13 cellular contexts compared by ENCODE assay signal in genomic region chr3:111299070-111299672, GRCh38.
DNase-seq lines count a peak whose midpoint lies in the region; ATAC-seq, FAIRE-seq and TF ChIP-seq lines count a peak whose summit lies in the region.
"Had no signal": no experiment of that assay in that cellular context is flagged by ENCODE, and none has a peak within 500 bp of the region (broad histone marks: within the 10 kb centered on the region; RNA-seq: fewer than 3 reads in every experiment).

No MANE protein-coding gene starts in this region.

- TF ChIP-seq CTCF in D721Med (IDR thresholded peaks at IDR 0.05; ENCODE audit: insufficient read depth, missing control alignments) (peak; percentile 13), IMR-90 (conservative IDR thresholded peaks at IDR 0.05; ENCODE audit: low read depth, low read length) (0 out of 2 replicates have a peak, but pooled peaks have one; percentile 28), liver (IDR thresholded peaks at IDR 0.05; ENCODE audit: low read depth, low read length, missing input control) (no peak), sigmoid colon (IDR thresholded peaks at IDR 0.05) (no peak)

- H3K36me3 ChIP-seq in IMR-90 (ENCODE audit: control insufficient read depth, insufficient read depth, low read length): no peaks in the 10 kb centered on the region
- no peaks in the 10 kb centered on the region for H3K36me3 ChIP-seq in liver (ENCODE audit: control insufficient read depth in 4 of 4, insufficient read depth in 3 of 4, low read depth in 1 of 4, low read length in 3 of 4)
- H3K36me3 ChIP-seq in sigmoid colon: no peaks in the 10 kb centered on the region
- H3K36me3 ChIP-seq: heart right ventricle had no signal

- H2BK15ac ChIP-seq in IMR-90 (ENCODE audit: low read depth, low read length): no peak overlapping the region

- H3K27ac ChIP-seq in IMR-90 (ENCODE audit: insufficient read depth, low read length) (no peak overlapping the region), liver (ENCODE audit: low read depth in 1 of 2, low read length in 2 of 2) (no peak overlapping the region), sigmoid colon (no peak overlapping the region)
- H3K27ac ChIP-seq: heart right ventricle had no signal

- H3K36me3 Mint-ChIP-seq in stimulated activated memory B cell treated with anti-CD40 and anti-IgM and Interleukin-4, amounts not matched to agents 10 μg/mL and 1 μg/mL and 100 μg/mL, for 72 hours: no peaks in the 10 kb centered on the region
- H3K36me3 Mint-ChIP-seq: activated CD4-positive, alpha-beta memory T cell treated with anti-CD3 and anti-CD28 coated beads for 36 hours; activated naive CD8-positive, alpha-beta T cell had no signal

- H4K20me1 ChIP-seq in IMR-90 (ENCODE audit: insufficient read depth, low read length): no peaks in the 10 kb centered on the region

- H3K27me3 ChIP-seq in IMR-90 (ENCODE audit: control insufficient read depth, insufficient read depth, low read length): no peaks in the 10 kb centered on the region
- H3K27me3 ChIP-seq in liver (ENCODE audit: control insufficient read depth in 4 of 4, insufficient read depth in 4 of 4, low read length in 3 of 4): no peaks in the 10 kb centered on the region
- H3K27me3 ChIP-seq in sigmoid colon: no peaks in the 10 kb centered on the region
- H3K27me3 ChIP-seq: heart right ventricle had no signal

- no peak for TF ChIP-seq EP300 in sigmoid colon (IDR thresholded peaks at IDR 0.05)

- H3K14ac ChIP-seq in IMR-90 (replicated peaks; ENCODE audit: low read depth, low read length): no peak overlapping the region

- H3K4me1 ChIP-seq in IMR-90 (ENCODE audit: control insufficient read depth, insufficient read depth, low read length) (peaks cover 7% of the 10 kb centered on the region), liver (ENCODE audit: control insufficient read depth in 4 of 4, insufficient read depth in 4 of 4, low read length in 3 of 4) (no peaks in the 10 kb centered on the region), sigmoid colon (no peaks in the 10 kb centered on the region)
- H3K4me1 ChIP-seq: heart right ventricle had no signal

- peaks cover 31% of the 10 kb centered on the region for H3K27me3 Mint-ChIP-seq in stimulated activated memory B cell treated with anti-CD40 and anti-IgM and Interleukin-4, amounts not matched to agents 10 μg/mL and 1 μg/mL and 100 μg/mL, for 72 hours
- H3K27me3 Mint-ChIP-seq: activated CD4-positive, alpha-beta memory T cell treated with anti-CD3 and anti-CD28 coated beads for 36 hours; activated naive CD8-positive, alpha-beta T cell had no signal

- ATAC-seq in IMR-90 (ENCODE audit: low read depth) (peak; percentile 72), HG03571 (IDR thresholded peaks at IDR 0.05; ENCODE audit: unreplicated experiment) (no peak)
- ATAC-seq in stimulated activated memory B cell treated with anti-CD40 and anti-IgM and Interleukin-4, amounts not matched to agents 10 μg/mL and 1 μg/mL and 100 μg/mL, for 72 hours: no peak
- ATAC-seq: heart right ventricle had no signal

- no peak overlapping the region for H2BK5ac ChIP-seq in IMR-90 (ENCODE audit: low read depth, low read length, poor library complexity, severe bottlenecking)

- in situ Hi-C loops in IMR-90 (cut with MboI; ENCODE audit: low sequenced_read_pairs): no loop called here

- H3K9me1 ChIP-seq in IMR-90 (ENCODE audit: insufficient read depth, low read length): no peaks in the 10 kb centered on the region

- H3K9me3 ChIP-seq in IMR-90 (ENCODE audit: control insufficient read depth, insufficient read depth, low read length): no peaks in the 10 kb centered on the region
- H3K9me3 ChIP-seq in liver (ENCODE audit: control insufficient read depth in 4 of 4, low read length in 3 of 4): no peaks in the 10 kb centered on the region
- peaks cover 0 to 1% (median 0%) of the 10 kb centered on the region in 4 donors for H3K9me3 ChIP-seq in sigmoid colon
- H3K9me3 ChIP-seq: heart right ventricle had no signal

- H4K91ac ChIP-seq in IMR-90 (ENCODE audit: insufficient read depth, low read depth, low read length): no peak overlapping the region

- H3K4me3 Mint-ChIP-seq in stimulated activated memory B cell treated with anti-CD40 and anti-IgM and Interleukin-4, amounts not matched to agents 10 μg/mL and 1 μg/mL and 100 μg/mL, for 72 hours: no peak overlapping the region
- H3K4me3 Mint-ChIP-seq: activated CD4-positive, alpha-beta memory T cell treated with anti-CD3 and anti-CD28 coated beads for 36 hours; activated naive CD8-positive, alpha-beta T cell had no signal

- no peak overlapping the region for H3K4me3 ChIP-seq in IMR-90 (ENCODE audit: insufficient read depth, low read depth, low read length)
- no peak overlapping the region for H3K4me3 ChIP-seq in liver (ENCODE audit: low read depth in 1 of 3, low read length in 3 of 3)
- H3K4me3 ChIP-seq in sigmoid colon: no peak overlapping the region
- H3K4me3 ChIP-seq: heart right ventricle had no signal

- H2AK5ac ChIP-seq in IMR-90 (ENCODE audit: low read depth, low read length): no peak overlapping the region

- TF ChIP-seq RAD21 in IMR-90 (IDR thresholded peaks at IDR 0.05; ENCODE audit: low read length): peak; percentile 23; the same call in 1 of the 2 replicates
- peak; percentile 27 to 32 for TF ChIP-seq RAD21 in liver (IDR thresholded peaks at IDR 0.05)

- no peaks in the 10 kb centered on the region for H3K9me3 Mint-ChIP-seq in stimulated activated memory B cell treated with anti-CD40 and anti-IgM and Interleukin-4, amounts not matched to agents 10 μg/mL and 1 μg/mL and 100 μg/mL, for 72 hours
- H3K9me3 Mint-ChIP-seq: activated CD4-positive, alpha-beta memory T cell treated with anti-CD3 and anti-CD28 coated beads for 36 hours had no signal

- H4K8ac ChIP-seq in IMR-90 (ENCODE audit: low read depth in 2 of 2, low read length in 2 of 2): no peak overlapping the region

- H3K27ac Mint-ChIP-seq in stimulated activated memory B cell treated with anti-CD40 and anti-IgM and Interleukin-4, amounts not matched to agents 10 μg/mL and 1 μg/mL and 100 μg/mL, for 72 hours: no peak overlapping the region
- H3K27ac Mint-ChIP-seq: activated CD4-positive, alpha-beta memory T cell treated with anti-CD3 and anti-CD28 coated beads for 36 hours; activated naive CD8-positive, alpha-beta T cell had no signal

- FAIRE-seq in D721Med (lab: Jason Lieb, UNC): no peak

- H4K5ac ChIP-seq in IMR-90 (ENCODE audit: low read depth, low read length): no peak overlapping the region

- H3K4ac ChIP-seq in IMR-90 (ENCODE audit: low read depth, low read length): no peak overlapping the region; the same call in 1 of the 2 replicates

- H3K9ac ChIP-seq in IMR-90 (ENCODE audit: low read depth, low read length) (no peak overlapping the region), liver (ENCODE audit: low read depth in 1 of 2, low read length in 2 of 2) (no peak overlapping the region)

- no peak overlapping the region for H2AK9ac ChIP-seq in IMR-90 (replicated peaks; ENCODE audit: low read depth, low read length, poor library complexity)

- POLR2A ChIA-PET in IMR-90 (lab: Charles Lee; ENCODE audit: unreplicated experiment): no interaction called here

- H2BK120ac ChIP-seq in IMR-90 (ENCODE audit: low read depth, low read length): no peak overlapping the region

- 67% methylated on average over 2 of the region's 4 CpGs; no CpG with 5 or more reads in 1 of the 2 experiments for WGBS in IMR-90 (ENCODE audit: extremely low coverage in 2 of 2, insufficient read length in 1 of 2), 2 experiments
- WGBS in liver: 83% methylated on average over 4 of the region's 4 CpGs
- 87 to 91% methylated on average over 4 of the region's 4 CpGs for WGBS in sigmoid colon, 2 donors

- CTCF ChIA-PET in IMR-90 (lab: Yijun Ruan, JAX): interaction anchor here (0.6 kb wide), 1 partner anchor 31 kb away, joined by 4 read pairs; no protein-coding TSS in a partner anchor

- H3K56ac ChIP-seq in IMR-90 (ENCODE audit: extremely low read depth, insufficient read depth, low read length): no peak overlapping the region

- no peak overlapping the region for H2AFZ ChIP-seq in IMR-90 (replicated peaks; ENCODE audit: low read length, poor library complexity)

- intact Hi-C loops in IMR-90 (cut with micrococcal nuclease) (no loop called here), sigmoid colon (cut with DNase I) (no loop called here)

- H3K4me1 Mint-ChIP-seq in stimulated activated memory B cell treated with anti-CD40 and anti-IgM and Interleukin-4, amounts not matched to agents 10 μg/mL and 1 μg/mL and 100 μg/mL, for 72 hours: no peaks in the 10 kb centered on the region

- no peak overlapping the region for H3K18ac ChIP-seq in IMR-90 (ENCODE audit: low read depth, low read length)

- no peak for DNase-seq in D721Med (ENCODE audit: insufficient read length, low spot score)
- peak; percentile 52 for DNase-seq in IMR-90
- peak; percentile 47 for DNase-seq in astrocyte of the hippocampus (ENCODE audit: low read depth, low spot score)
- no peak for DNase-seq in AG08396 (ENCODE audit: low spot score)
- no peak for DNase-seq in sigmoid colon
- DNase-seq: activated CD4-positive, alpha-beta memory T cell treated with anti-CD3 and anti-CD28 coated beads for 36 hours; heart right ventricle; NCI-H1694 treated with DMSO at 0.1 percent for 48 hours; T-helper 1 cell had no signal

- no peak overlapping the region for H3K4me2 ChIP-seq in IMR-90 (ENCODE audit: low read depth, low read length)

- no peak overlapping the region for H2BK20ac ChIP-seq in IMR-90 (ENCODE audit: low read depth, low read length)

- no peak overlapping the region for H3K23ac ChIP-seq in IMR-90 (ENCODE audit: low read depth, low read length)

- TF ChIP-seq POLR2A in IMR-90 (IDR thresholded peaks at IDR 0.05; ENCODE audit: low read depth, low read length) (no peak), sigmoid colon (IDR thresholded peaks at IDR 0.05) (no peak)

- H3K79me1 ChIP-seq in IMR-90 (ENCODE audit: low read depth in 1 of 2, low read length in 2 of 2): no peaks in the 10 kb centered on the region

- BruUV-seq in IMR-90 (replicated peaks; lab: Mats Ljungman, UMichigan): no TSS peak

- dilution Hi-C loops in IMR-90 (cut with HindIII; ENCODE audit: low sequenced_read_pairs, unreplicated experiment): no loop called here

TF ChIP-seq in IMR-90, 13 proteins besides CTCF, POLR2A, EP300 and RAD21 (continues in another document):
- peak; percentile 60; the same call in 1 of the 2 replicates for TF ChIP-seq CEBPB (IDR thresholded peaks at IDR 0.05; ENCODE audit: low read depth, low read length)

TF ChIP-seq in liver, 16 proteins besides CTCF, POLR2A, EP300 and RAD21 (continues in another document):
- no peak for TF ChIP-seq SP1 (IDR thresholded peaks at IDR 0.05)
- TF ChIP-seq HNF4A (conservative IDR thresholded peaks at IDR 0.05): no peak
- TF ChIP-seq JUND (IDR thresholded peaks at IDR 0.05): no peak
- no peak for TF ChIP-seq GABPA (IDR thresholded peaks at IDR 0.05 in 1 of 2, conservative IDR thresholded peaks at IDR 0.05 in 1 of 2)

Comparison
In these comparisons a context has a peak if more than half of its experiments do, and no peak if none do; other contexts are left out.
1. DNase-seq: peak in IMR-90 (single experiment) and astrocyte of the hippocampus (single experiment); none in D721Med (single experiment), AG08396 (single experiment) and sigmoid colon (single experiment).
2. CTCF ChIP-seq: peak in D721Med (single experiment) and IMR-90 (single experiment); none in liver (single experiment) and sigmoid colon (0 of 4).